24 cellular contexts compared by ENCODE assay signal in the genomic region with DNA sequence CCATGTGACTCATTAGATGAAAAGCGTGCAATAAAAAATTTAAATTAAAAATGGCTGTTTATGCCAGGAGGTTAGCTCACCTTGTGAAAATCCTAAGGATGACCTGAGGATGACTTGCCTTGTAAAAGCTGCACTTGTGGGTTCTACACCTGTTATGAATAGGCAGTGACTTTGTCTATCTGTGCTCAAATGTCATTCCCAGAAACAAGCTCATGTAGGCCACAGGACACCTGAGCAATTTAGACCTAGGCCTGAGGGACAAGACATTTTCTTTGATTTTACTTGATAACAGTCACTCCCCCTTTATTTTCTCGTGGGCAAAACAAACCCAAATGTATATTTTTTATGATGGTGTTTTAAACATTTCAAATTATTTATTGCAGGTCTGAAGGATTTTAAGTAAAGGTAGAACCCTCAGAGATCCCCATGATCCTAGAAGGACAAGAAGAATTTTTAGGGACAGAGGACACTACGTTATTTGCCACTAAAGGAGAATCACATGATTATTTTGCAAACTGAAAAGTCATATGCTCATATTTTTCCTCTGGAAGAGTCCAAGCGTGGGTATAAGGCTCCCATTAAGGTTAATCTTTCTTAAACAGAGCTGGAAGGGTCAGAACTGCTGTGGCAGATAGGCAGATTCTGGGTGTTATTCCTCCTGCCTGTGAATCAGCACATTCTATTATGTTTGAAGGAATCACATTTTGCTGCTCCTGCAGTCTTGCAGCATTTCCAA.
DNase-seq lines count a peak whose midpoint lies in the region; ATAC-seq and TF ChIP-seq lines count a peak whose summit lies in the region.
"Had no signal": no experiment of that assay in that cellular context is flagged by ENCODE, and none has a peak within 500 bp of the region (broad histone marks: within the 10 kb centered on the region; RNA-seq: fewer than 3 reads in every experiment).

No MANE protein-coding gene starts in this region.

- H3K27ac ChIP-seq in trophoblast cell (ENCODE audit: low read depth, low read length), result no peak overlapping the region
- H3K27ac ChIP-seq: 22Rv1, colonic mucosa, upper lobe of right lung had no signal

- no peak overlapping the region for H3K4me2 ChIP-seq in trophoblast cell (ENCODE audit: low read length)

- peak overlapping the region; percentile 41 for H3K27ac Mint-ChIP-seq in activated naive CD4-positive, alpha-beta T cell treated with anti-CD3 and anti-CD28 coated beads, Interleukin-2, amount 50 U/mL, for 24 hours
- no peak overlapping the region for H3K27ac Mint-ChIP-seq in activated CD4-positive, alpha-beta T cell treated with anti-CD3 and anti-CD28 coated beads for 36 hours
- H3K27ac Mint-ChIP-seq: activated CD8-positive, alpha-beta T cell treated with anti-CD3 and anti-CD28 coated beads for 36 hours; CD4-positive, alpha-beta T cell had no signal

- no peaks in the 10 kb centered on the region for H3K27me3 ChIP-seq in adipocyte (replicated peaks; ENCODE audit: control insufficient read depth, insufficient read depth, low read length)
- no peaks in the 10 kb centered on the region for H3K27me3 ChIP-seq in trophoblast cell (ENCODE audit: insufficient read depth, low read length)
- H3K27me3 ChIP-seq: colonic mucosa, upper lobe of right lung had no signal

- H3K36me3 Mint-ChIP-seq in activated naive CD4-positive, alpha-beta T cell treated with anti-CD3 and anti-CD28 coated beads, Interleukin-2, amount 50 U/mL, for 24 hours, result no peaks in the 10 kb centered on the region
- no peaks in the 10 kb centered on the region for H3K36me3 Mint-ChIP-seq in activated CD4-positive, alpha-beta T cell treated with anti-CD3 and anti-CD28 coated beads for 36 hours (ENCODE audit: low read depth)

- H3K79me2 ChIP-seq in trophoblast cell (ENCODE audit: control insufficient read depth, insufficient read depth, low read length, poor library complexity), result no peaks in the 10 kb centered on the region

- no peaks in the 10 kb centered on the region for H3K4me1 Mint-ChIP-seq in activated naive CD4-positive, alpha-beta T cell treated with anti-CD3 and anti-CD28 coated beads, Interleukin-2, amount 50 U/mL, for 24 hours
- no peaks in the 10 kb centered on the region for H3K4me1 Mint-ChIP-seq in activated CD4-positive, alpha-beta T cell treated with anti-CD3 and anti-CD28 coated beads for 36 hours

- H3K9me3 ChIP-seq in adipocyte (ENCODE audit: control insufficient read depth, low read length) (no peaks in the 10 kb centered on the region), trophoblast cell (ENCODE audit: insufficient read depth, low read depth, low read length) (no peaks in the 10 kb centered on the region)
- H3K9me3 ChIP-seq: colonic mucosa, upper lobe of right lung had no signal

- peaks cover 3% of the 10 kb centered on the region for H3K27me3 Mint-ChIP-seq in activated naive CD4-positive, alpha-beta T cell treated with anti-CD3 and anti-CD28 coated beads, Interleukin-2, amount 50 U/mL, for 24 hours
- H3K27me3 Mint-ChIP-seq in activated CD4-positive, alpha-beta T cell treated with anti-CD3 and anti-CD28 coated beads for 36 hours, result no peaks in the 10 kb centered on the region
- H3K27me3 Mint-ChIP-seq: activated CD8-positive, alpha-beta T cell treated with anti-CD3 and anti-CD28 coated beads for 36 hours had no signal

- no peak overlapping the region for H3K23ac ChIP-seq in trophoblast cell (ENCODE audit: low read length)

- WGBS in trophoblast cell (ENCODE audit: extremely low coverage, insufficient coverage, insufficient read length), result no CpG with 5 or more reads among the region's 4 CpGs

- CTCF ChIA-PET in activated CD4-positive, alpha-beta T cell treated with anti-CD3 and anti-CD28 coated beads for 36 hours (lab: Charles Lee), result no interaction called here

- H2BK5ac ChIP-seq in trophoblast cell (ENCODE audit: low read depth, low read length, poor library complexity), result no peak overlapping the region

- peaks cover 7% of the 10 kb centered on the region for H3K79me1 ChIP-seq in trophoblast cell (ENCODE audit: low read length)

- H3K4me3 Mint-ChIP-seq in activated naive CD4-positive, alpha-beta T cell treated with anti-CD3 and anti-CD28 coated beads, Interleukin-2, amount 50 U/mL, for 24 hours, result no peak overlapping the region
- no peak overlapping the region for H3K4me3 Mint-ChIP-seq in activated CD4-positive, alpha-beta T cell treated with anti-CD3 and anti-CD28 coated beads for 36 hours
- H3K4me3 Mint-ChIP-seq: activated CD8-positive, alpha-beta T cell treated with anti-CD3 and anti-CD28 coated beads for 36 hours; CD4-positive, alpha-beta T cell had no signal

- H2BK12ac ChIP-seq in trophoblast cell (ENCODE audit: low read length), result peak overlapping the region; percentile 40

- no peak overlapping the region for H2BK120ac ChIP-seq in trophoblast cell (ENCODE audit: insufficient read depth, low read length, poor library complexity)

- no peak overlapping the region for H3K4ac ChIP-seq in trophoblast cell (ENCODE audit: low read depth, low read length)

- no peak for TF ChIP-seq CTCF in fibroblast of the aortic adventitia (IDR thresholded peaks at IDR 0.05; ENCODE audit: insufficient read depth, low read length)

- no peak overlapping the region for H2AK5ac ChIP-seq in trophoblast cell (ENCODE audit: low read length)

- H2AFZ ChIP-seq in trophoblast cell (ENCODE audit: insufficient read depth, low read length, poor library complexity), result no peak overlapping the region

- no peaks in the 10 kb centered on the region for H3K36me3 ChIP-seq in adipocyte (ENCODE audit: control insufficient read depth, insufficient read depth, low read length, severe bottlenecking)
- no peaks in the 10 kb centered on the region for H3K36me3 ChIP-seq in trophoblast cell (ENCODE audit: control insufficient read depth in 1 of 2, insufficient read depth in 2 of 2, low read length in 2 of 2)
- H3K36me3 ChIP-seq: colonic mucosa, upper lobe of right lung had no signal

- H3K4me3 ChIP-seq in adipocyte (ENCODE audit: low read length) (no peak overlapping the region), fibroblast of the aortic adventitia (ENCODE audit: low read depth, low read length) (no peak overlapping the region), trophoblast cell (ENCODE audit: low read depth, low read length) (no peak overlapping the region)
- H3K4me3 ChIP-seq: colonic mucosa, skin epidermis, upper lobe of right lung had no signal

- intact Hi-C loops in activated CD4-positive, alpha-beta T cell treated with anti-CD3 and anti-CD28 coated beads for 36 hours (cut with DNase I, micrococcal nuclease), result no loop called here

- DNase-seq in activated naive CD4-positive, alpha-beta T cell treated with Interleukin-2 at 50 U/mL for 16 hours, result no peak
- DNase-seq in adipocyte (ENCODE audit: low read depth) (peak; percentile 28), fibroblast of the aortic adventitia (ENCODE audit: low read depth) (peak; percentile 37), trophoblast cell (no peak)
- DNase-seq in activated CD8-positive, alpha-beta memory T cell treated with anti-CD3 and anti-CD28 coated beads, Interleukin-2, amount 50 U/mL, for 48 hours, result no peak
- DNase-seq in activated CD4-positive, alpha-beta T cell treated with anti-CD3 and anti-CD28 coated beads for 36 hours, result no peak
- DNase-seq: activated CD8-positive, alpha-beta T cell treated with anti-CD3 and anti-CD28 coated beads for 36 hours; activated effector memory CD4-positive, alpha-beta T cell treated with Interleukin-2 at 50 U/mL for 16 hours; activated T-cell treated with anti-CD3 and anti-CD28 coated beads for 4 hours; CD4-positive, alpha-beta T cell; colonic mucosa; GF-D8; NCI-H1092; NCI-H2029; NCI-H2227 treated with DMSO at 0.1 percent for 48 hours; NCI-H748 treated with DMSO at 0.1 percent for 48 hours; occipital lobe; Right ventricle myocardium superior; stimulated activated CD4-positive, alpha-beta T cell treated with anti-CD3 and anti-CD28 coated beads, Interleukin-2, amount 100 ng/mL, for 24 hours; upper lobe of right lung had no signal

- no peak overlapping the region for H4K91ac ChIP-seq in trophoblast cell (ENCODE audit: low read depth, low read length)

- no peak overlapping the region for H3K18ac ChIP-seq in trophoblast cell (ENCODE audit: low read length)

- H4K12ac ChIP-seq in trophoblast cell (ENCODE audit: low read depth, low read length), result no peak overlapping the region

- POLR2A ChIA-PET in activated CD4-positive, alpha-beta T cell treated with anti-CD3 and anti-CD28 coated beads for 36 hours (lab: Charles Lee), result no interaction called here

- no peak overlapping the region for H4K8ac ChIP-seq in trophoblast cell (ENCODE audit: low read depth, low read length)

- ATAC-seq in activated CD4-positive, alpha-beta T cell treated with anti-CD3 and anti-CD28 coated beads for 36 hours, result no peak
- no peak for ATAC-seq in HG03342 (IDR thresholded peaks at IDR 0.05; ENCODE audit: unreplicated experiment)
- ATAC-seq: activated CD8-positive, alpha-beta T cell treated with anti-CD3 and anti-CD28 coated beads for 36 hours; upper lobe of right lung had no signal

- H3K14ac ChIP-seq in trophoblast cell (ENCODE audit: low read length), result no peak overlapping the region

- H3K9ac ChIP-seq in adipocyte (ENCODE audit: low read length) (no peak overlapping the region), trophoblast cell (ENCODE audit: low read length) (no peak overlapping the region)

- peaks cover 15% of the 10 kb centered on the region for H3K4me1 ChIP-seq in adipocyte (ENCODE audit: control insufficient read depth, insufficient read depth, low read length)
- peaks cover 2 to 7% of the 10 kb centered on the region in 2 experiments for H3K4me1 ChIP-seq in trophoblast cell (ENCODE audit: control insufficient read depth in 1 of 2, insufficient read depth in 2 of 2, low read length in 2 of 2)
- H3K4me1 ChIP-seq: colonic mucosa, upper lobe of right lung had no signal

- H3K9me3 Mint-ChIP-seq in activated naive CD4-positive, alpha-beta T cell treated with anti-CD3 and anti-CD28 coated beads, Interleukin-2, amount 50 U/mL, for 24 hours, result no peaks in the 10 kb centered on the region
- no peaks in the 10 kb centered on the region for H3K9me3 Mint-ChIP-seq in activated CD4-positive, alpha-beta T cell treated with anti-CD3 and anti-CD28 coated beads for 36 hours (ENCODE audit: low read depth)
- H3K9me3 Mint-ChIP-seq: CD4-positive, alpha-beta T cell had no signal

Comparison
In these comparisons a context has a peak if more than half of its experiments do, and no peak if none do; other contexts are left out.
1. DNase-seq: peak in adipocyte (single experiment) and fibroblast of the aortic adventitia (single experiment); none in activated naive CD4-positive, alpha-beta T cell treated with Interleukin-2 at 50 U/mL for 16 hours (single experiment), trophoblast cell (0 of 2), activated CD8-positive, alpha-beta memory T cell treated with anti-CD3 and anti-CD28 coated beads, Interleukin-2, amount 50 U/mL, for 48 hours (single experiment) and activated CD4-positive, alpha-beta T cell treated with anti-CD3 and anti-CD28 coated beads for 36 hours (single experiment).